Comparison of ENCODE assay signal across 8 cellular contexts in genomic region chr15:22949074-22949547, GRCh38. TPM values are rescaled to one million over a fixed set of nuclear protein-coding genes. Genes with fewer than 3 reads are reported as not detected.
DNase-seq lines count a peak whose midpoint lies in the region; ATAC-seq and TF ChIP-seq lines count a peak whose summit lies in the region.

No MANE protein-coding gene starts in this region.

- H3K4me1 ChIP-seq in HUES6 (ENCODE audit: control insufficient read depth, insufficient read depth, low read length) (peaks cover 43% of the 10 kb centered on the region), thymus (ENCODE audit: control insufficient read depth, insufficient read depth, low read length) (no peaks in the 10 kb centered on the region)

- 24% methylated on average over 21 of the region's 21 CpGs for WGBS in thymus

- no peak overlapping the region for H3K27ac Mint-ChIP-seq in CD4-positive, alpha-beta T cell

- DNase-seq in CD4-positive, alpha-beta T cell = no peak
- DNase-seq in brain microvascular endothelial cell (peak; percentile 45), kidney epithelial cell (ENCODE audit: low read depth) (peak; percentile 38), NCI-H2029 (lab: John Stamatoyannopoulos, UW) (no peak)
- no peak for DNase-seq in activated CD8-positive, alpha-beta memory T cell treated with anti-CD3 and anti-CD28 coated beads, Interleukin-2, amount 50 U/mL, for 48 hours

- H3K4me3 ChIP-seq in HUES6 (ENCODE audit: low read depth, low read length) (peak overlapping the region; percentile 7; the same call in 1 of the 2 replicates), brain microvascular endothelial cell (ENCODE audit: low read depth, low read length) (peak overlapping the region; percentile 17), kidney epithelial cell (ENCODE audit: low read depth, low read length) (no peak overlapping the region), thymus (ENCODE audit: low read length) (no peak overlapping the region)

- no peaks in the 10 kb centered on the region for H3K9me3 ChIP-seq in CD4-positive, alpha-beta T cell (ENCODE audit: control insufficient read depth, low read length)
- no peaks in the 10 kb centered on the region for H3K9me3 ChIP-seq in HUES6 (ENCODE audit: control insufficient read depth, insufficient read depth, low read depth, low read length)
- H3K9me3 ChIP-seq in thymus (ENCODE audit: control insufficient read depth) = no peaks in the 10 kb centered on the region

- no peak overlapping the region for H3K27ac ChIP-seq in CD4-positive, alpha-beta T cell (ENCODE audit: low read depth, low read length)
- no peak overlapping the region for H3K27ac ChIP-seq in HUES6 (ENCODE audit: low read depth, low read length)
- peak overlapping the region; percentile 23 for H3K27ac ChIP-seq in brain microvascular endothelial cell
- peak overlapping the region; percentile 2 for H3K27ac ChIP-seq in thymus (ENCODE audit: low read depth)

- POLR2A ChIA-PET in CD4-positive, alpha-beta T cell (lab: Charles Lee) = no interaction called here

- in situ Hi-C loops in brain microvascular endothelial cell (cut with HindIII; ENCODE audit: low pct_ligation_motif_present, low sequenced_read_pairs) = no loop called here

- TF ChIP-seq CTCF in CD4-positive, alpha-beta T cell (IDR thresholded peaks at IDR 0.05) = no peak
- no peak for TF ChIP-seq CTCF in brain microvascular endothelial cell (IDR thresholded peaks at IDR 0.05; ENCODE audit: low read depth, low read length, missing control alignments)
- TF ChIP-seq CTCF in kidney epithelial cell (IDR thresholded peaks at IDR 0.05; ENCODE audit: insufficient read depth, low read length, poor library complexity, severe bottlenecking) = no peak

- intact Hi-C loops in CD4-positive, alpha-beta T cell (cut with DNase I, micrococcal nuclease) = no loop called here

- ATAC-seq in CD4-positive, alpha-beta T cell (ENCODE audit: poor library complexity) = no peak
- ATAC-seq in GM19351 (IDR thresholded peaks at IDR 0.05; ENCODE audit: unreplicated experiment) = peak; percentile 93

- H3K27me3 ChIP-seq in CD4-positive, alpha-beta T cell (ENCODE audit: control insufficient read depth, insufficient read depth, low read length) = no peaks in the 10 kb centered on the region
- peaks cover 6% of the 10 kb centered on the region; the same call in 1 of the 2 replicates for H3K27me3 ChIP-seq in HUES6 (ENCODE audit: control insufficient read depth, insufficient read depth, low read length)
- no peaks in the 10 kb centered on the region for H3K27me3 ChIP-seq in brain microvascular endothelial cell (replicated peaks)
- H3K27me3 ChIP-seq in kidney epithelial cell (ENCODE audit: control insufficient read depth, insufficient read depth, low read length) = no peaks in the 10 kb centered on the region
- H3K27me3 ChIP-seq in thymus (ENCODE audit: control insufficient read depth, insufficient read depth) = no peaks in the 10 kb centered on the region

- no peaks in the 10 kb centered on the region for H3K9me3 Mint-ChIP-seq in CD4-positive, alpha-beta T cell

- H3K4me3 Mint-ChIP-seq in CD4-positive, alpha-beta T cell = peak overlapping the region; percentile 53

- H3K27me3 Mint-ChIP-seq in CD4-positive, alpha-beta T cell = peaks cover 7% of the 10 kb centered on the region

- peaks cover 12% of the 10 kb centered on the region for H3K4me1 Mint-ChIP-seq in CD4-positive, alpha-beta T cell (ENCODE audit: low read depth)

- peaks cover 14% of the 10 kb centered on the region; the same call in 1 of the 2 replicates for H3K36me3 ChIP-seq in HUES6 (ENCODE audit: control insufficient read depth, insufficient read depth, low read length)
- peaks cover 6% of the 10 kb centered on the region for H3K36me3 ChIP-seq in brain microvascular endothelial cell (replicated peaks)
- H3K36me3 ChIP-seq in kidney epithelial cell (ENCODE audit: control insufficient read depth, insufficient read depth, low read length) = no peaks in the 10 kb centered on the region
- no peaks in the 10 kb centered on the region for H3K36me3 ChIP-seq in thymus (ENCODE audit: control insufficient read depth, insufficient read depth)

- H3K36me3 Mint-ChIP-seq in CD4-positive, alpha-beta T cell (ENCODE audit: low read depth) = no peaks in the 10 kb centered on the region

- CTCF ChIA-PET in CD4-positive, alpha-beta T cell (lab: Charles Lee) = no interaction called here

- H3K9ac ChIP-seq in HUES6 (ENCODE audit: low read length) = no peak overlapping the region

RNA-seq across cellular contexts. Expression of gene CYFIP1, which starts 31.1 kb away (rescaled TPM):
- total RNA-seq in CD4-positive, alpha-beta T cell = 1 to 10 TPM; 3.2 to 4.4 TPM
- total RNA-seq in kidney epithelial cell = 110 and 120 TPM in 2 replicates
- polyA plus RNA-seq in thymus = 23.3 TPM

Comparison
In these comparisons a context has a peak if more than half of its experiments do, and no peak if none do; other contexts are left out.
1. DNase-seq: peak in brain microvascular endothelial cell (single experiment) and kidney epithelial cell (single experiment); none in CD4-positive, alpha-beta T cell (0 of 10), activated CD8-positive, alpha-beta memory T cell treated with anti-CD3 and anti-CD28 coated beads, Interleukin-2, amount 50 U/mL, for 48 hours (single experiment) and NCI-H2029 (single experiment).
2. H3K27ac ChIP-seq: peak in brain microvascular endothelial cell (single experiment) and thymus (single experiment); none in CD4-positive, alpha-beta T cell (single experiment) and HUES6 (single experiment).
3. H3K4me3 ChIP-seq: peak in HUES6 (single experiment) and brain microvascular endothelial cell (single experiment); none in kidney epithelial cell (single experiment) and thymus (single experiment).
4. RNA of gene CYFIP1, which starts 31.1 kb away (total RNA-seq): 110 to 120 TPM in kidney epithelial cell; 3.2 to 4.4 TPM in CD4-positive, alpha-beta T cell; every median in the first group is over 10 times any median in the second.